Comparison of ENCODE assay signal across 1 cellular context in the genomic region with DNA sequence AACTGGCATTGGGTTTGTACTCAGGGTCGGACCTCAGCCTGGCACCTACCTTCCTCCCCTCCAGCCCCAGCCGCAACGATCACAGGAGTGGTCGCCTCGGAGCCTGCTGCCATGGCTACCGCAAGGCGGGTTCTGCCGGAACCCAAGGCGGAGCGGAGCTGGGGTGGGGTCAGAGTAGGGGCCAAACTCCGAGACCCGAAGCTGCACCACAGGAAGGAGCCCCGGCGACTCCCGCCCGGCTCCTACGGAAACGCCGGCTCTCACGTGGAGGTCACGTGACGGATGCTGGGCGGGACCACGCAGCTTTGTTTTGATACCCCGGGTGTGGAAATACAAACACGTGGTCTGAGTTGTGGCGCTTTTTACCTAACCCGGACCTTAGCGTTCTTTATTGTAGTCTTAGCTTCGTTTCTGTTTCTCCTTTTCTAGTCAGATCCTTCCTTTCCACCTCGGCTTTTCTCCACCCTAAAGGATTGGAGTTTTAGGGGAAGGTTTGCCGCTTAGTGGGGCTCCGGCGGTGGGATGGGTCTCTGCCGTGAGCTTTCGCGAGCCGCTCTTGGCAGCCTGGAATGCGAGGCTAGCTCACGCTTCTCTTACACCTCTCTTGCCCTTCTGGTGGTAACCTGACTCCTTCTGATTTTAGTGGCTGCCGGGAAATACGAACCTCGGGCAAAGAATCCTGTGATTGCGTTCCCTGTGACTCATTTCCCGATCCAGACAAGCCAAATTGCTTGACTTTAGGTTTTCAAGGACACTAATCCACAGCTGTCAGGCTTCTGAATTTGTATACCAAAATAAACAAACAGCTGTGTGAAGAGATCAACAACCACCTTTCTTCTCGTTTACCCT.
TF ChIP-seq lines count a peak whose summit lies in the region.

A gene with protein sequence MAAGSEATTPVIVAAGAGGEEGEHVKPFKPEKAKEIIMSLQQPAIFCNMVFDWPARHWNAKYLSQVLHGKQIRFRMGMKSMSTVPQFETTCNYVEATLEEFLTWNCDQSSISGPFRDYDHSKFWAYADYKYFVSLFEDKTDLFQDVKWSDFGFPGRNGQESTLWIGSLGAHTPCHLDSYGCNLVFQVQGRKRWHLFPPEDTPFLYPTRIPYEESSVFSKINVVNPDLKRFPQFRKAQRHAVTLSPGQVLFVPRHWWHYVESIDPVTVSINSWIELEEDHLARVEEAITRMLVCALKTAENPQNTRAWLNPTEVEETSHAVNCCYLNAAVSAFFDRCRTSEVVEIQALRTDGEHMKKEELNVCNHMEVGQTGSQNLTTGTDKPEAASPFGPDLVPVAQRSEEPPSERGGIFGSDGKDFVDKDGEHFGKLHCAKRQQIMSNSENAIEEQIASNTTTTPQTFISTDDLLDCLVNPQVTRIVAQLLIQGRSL (minus strand): TSS at position 264 of the 849 bp plus-strand sequence. CDS start 151 bp downstream, at position 113.

TF ChIP-seq in HepG2, 621 proteins besides CTCF, POLR2A, EP300 and RAD21 (continued from another document and continues in another):
- TF ChIP-seq PRDM10 (CRISPR knock-in tag; IDR thresholded peaks at IDR 0.05; ENCODE audit: low read depth) (no peak; the same call in 1 of the 2 replicates), NFIC (IDR thresholded peaks at IDR 0.05; ENCODE audit: low read length) (no peak), CHD4 (IDR thresholded peaks at IDR 0.05; ENCODE audit: borderline replicate concordance, low read length) (no peak), ZNF337 (CRISPR knock-in tag; IDR thresholded peaks at IDR 0.05; ENCODE audit: borderline replicate concordance, low read depth) (no peak), ZNF407 (CRISPR knock-in tag; IDR thresholded peaks at IDR 0.05; ENCODE audit: not compliant biosample characterization) (no peak), ZNF362 (CRISPR knock-in tag; IDR thresholded peaks at IDR 0.05; ENCODE audit: borderline replicate concordance) (no peak), TFAP4 (IDR thresholded peaks at IDR 0.05; ENCODE audit: borderline replicate concordance, low read depth) (no peak; the same call in 1 of the 2 replicates), ZNF207 (IDR thresholded peaks at IDR 0.05; ENCODE audit: borderline replicate concordance) (no peak), ATRX (CRISPR knock-in tag; IDR thresholded peaks at IDR 0.05; ENCODE audit: borderline replicate concordance) (no peak; the same call in 1 of the 2 replicates), HOXA3 (CRISPR knock-in tag; IDR thresholded peaks at IDR 0.05) (peak; percentile 69; the same call in 1 of the 2 replicates), ELF4 (CRISPR knock-in tag; IDR thresholded peaks at IDR 0.05; ENCODE audit: borderline replicate concordance) (peak; percentile 90), KLF15 (CRISPR knock-in tag; IDR thresholded peaks at IDR 0.05; ENCODE audit: borderline replicate concordance) (no peak), NPAS2 (CRISPR knock-in tag; IDR thresholded peaks at IDR 0.05; ENCODE audit: borderline replicate concordance) (no peak), ZNF7 (CRISPR knock-in tag; IDR thresholded peaks at IDR 0.05) (no peak), ZNF510 (CRISPR knock-in tag; IDR thresholded peaks at IDR 0.05; ENCODE audit: low read depth) (no peak; the same call in 1 of the 2 replicates), ZNF34 (CRISPR knock-in tag; IDR thresholded peaks at IDR 0.05; ENCODE audit: borderline replicate concordance) (no peak; the same call in 1 of the 2 replicates), FOSL2 (CRISPR knock-in tag; IDR thresholded peaks at IDR 0.05) (peak; percentile 95), NFYB (CRISPR knock-in tag; IDR thresholded peaks at IDR 0.05) (no peak), ZZZ3 (CRISPR knock-in tag; IDR thresholded peaks at IDR 0.05; ENCODE audit: borderline replicate concordance) (no peak), MBD4 (IDR thresholded peaks at IDR 0.05; ENCODE audit: borderline replicate concordance, low read length) (no peak), HNRNPLL (IDR thresholded peaks at IDR 0.05; ENCODE audit: low read depth, low read length, poor library complexity, severe bottlenecking) (peak; percentile 91)
- TF ChIP-seq, protein P1, sequence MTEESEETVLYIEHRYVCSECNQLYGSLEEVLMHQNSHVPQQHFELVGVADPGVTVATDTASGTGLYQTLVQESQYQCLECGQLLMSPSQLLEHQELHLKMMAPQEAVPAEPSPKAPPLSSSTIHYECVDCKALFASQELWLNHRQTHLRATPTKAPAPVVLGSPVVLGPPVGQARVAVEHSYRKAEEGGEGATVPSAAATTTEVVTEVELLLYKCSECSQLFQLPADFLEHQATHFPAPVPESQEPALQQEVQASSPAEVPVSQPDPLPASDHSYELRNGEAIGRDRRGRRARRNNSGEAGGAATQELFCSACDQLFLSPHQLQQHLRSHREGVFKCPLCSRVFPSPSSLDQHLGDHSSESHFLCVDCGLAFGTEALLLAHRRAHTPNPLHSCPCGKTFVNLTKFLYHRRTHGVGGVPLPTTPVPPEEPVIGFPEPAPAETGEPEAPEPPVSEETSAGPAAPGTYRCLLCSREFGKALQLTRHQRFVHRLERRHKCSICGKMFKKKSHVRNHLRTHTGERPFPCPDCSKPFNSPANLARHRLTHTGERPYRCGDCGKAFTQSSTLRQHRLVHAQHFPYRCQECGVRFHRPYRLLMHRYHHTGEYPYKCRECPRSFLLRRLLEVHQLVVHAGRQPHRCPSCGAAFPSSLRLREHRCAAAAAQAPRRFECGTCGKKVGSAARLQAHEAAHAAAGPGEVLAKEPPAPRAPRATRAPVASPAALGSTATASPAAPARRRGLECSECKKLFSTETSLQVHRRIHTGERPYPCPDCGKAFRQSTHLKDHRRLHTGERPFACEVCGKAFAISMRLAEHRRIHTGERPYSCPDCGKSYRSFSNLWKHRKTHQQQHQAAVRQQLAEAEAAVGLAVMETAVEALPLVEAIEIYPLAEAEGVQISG (CRISPR knock-in tag; IDR thresholded peaks at IDR 0.05): peak; percentile 61
- TF ChIP-seq, protein P2, sequence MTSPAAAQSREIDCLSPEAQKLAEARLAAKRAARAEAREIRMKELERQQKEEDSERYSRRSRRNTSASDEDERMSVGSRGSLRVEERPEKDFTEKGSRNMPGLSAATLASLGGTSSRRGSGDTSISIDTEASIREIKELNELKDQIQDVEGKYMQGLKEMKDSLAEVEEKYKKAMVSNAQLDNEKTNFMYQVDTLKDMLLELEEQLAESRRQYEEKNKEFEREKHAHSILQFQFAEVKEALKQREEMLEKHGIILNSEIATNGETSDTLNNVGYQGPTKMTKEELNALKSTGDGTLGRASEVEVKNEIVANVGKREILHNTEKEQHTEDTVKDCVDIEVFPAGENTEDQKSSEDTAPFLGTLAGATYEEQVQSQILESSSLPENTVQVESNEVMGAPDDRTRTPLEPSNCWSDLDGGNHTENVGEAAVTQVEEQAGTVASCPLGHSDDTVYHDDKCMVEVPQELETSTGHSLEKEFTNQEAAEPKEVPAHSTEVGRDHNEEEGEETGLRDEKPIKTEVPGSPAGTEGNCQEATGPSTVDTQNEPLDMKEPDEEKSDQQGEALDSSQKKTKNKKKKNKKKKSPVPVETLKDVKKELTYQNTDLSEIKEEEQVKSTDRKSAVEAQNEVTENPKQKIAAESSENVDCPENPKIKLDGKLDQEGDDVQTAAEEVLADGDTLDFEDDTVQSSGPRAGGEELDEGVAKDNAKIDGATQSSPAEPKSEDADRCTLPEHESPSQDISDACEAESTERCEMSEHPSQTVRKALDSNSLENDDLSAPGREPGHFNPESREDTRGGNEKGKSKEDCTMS (CRISPR knock-in tag; conservative IDR thresholded peaks at IDR 0.05): no peak
- TF ChIP-seq, protein P3, sequence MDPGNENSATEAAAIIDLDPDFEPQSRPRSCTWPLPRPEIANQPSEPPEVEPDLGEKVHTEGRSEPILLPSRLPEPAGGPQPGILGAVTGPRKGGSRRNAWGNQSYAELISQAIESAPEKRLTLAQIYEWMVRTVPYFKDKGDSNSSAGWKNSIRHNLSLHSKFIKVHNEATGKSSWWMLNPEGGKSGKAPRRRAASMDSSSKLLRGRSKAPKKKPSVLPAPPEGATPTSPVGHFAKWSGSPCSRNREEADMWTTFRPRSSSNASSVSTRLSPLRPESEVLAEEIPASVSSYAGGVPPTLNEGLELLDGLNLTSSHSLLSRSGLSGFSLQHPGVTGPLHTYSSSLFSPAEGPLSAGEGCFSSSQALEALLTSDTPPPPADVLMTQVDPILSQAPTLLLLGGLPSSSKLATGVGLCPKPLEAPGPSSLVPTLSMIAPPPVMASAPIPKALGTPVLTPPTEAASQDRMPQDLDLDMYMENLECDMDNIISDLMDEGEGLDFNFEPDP (CRISPR knock-in tag; conservative IDR thresholded peaks at IDR 0.05): no peak
- TF ChIP-seq, protein P4, sequence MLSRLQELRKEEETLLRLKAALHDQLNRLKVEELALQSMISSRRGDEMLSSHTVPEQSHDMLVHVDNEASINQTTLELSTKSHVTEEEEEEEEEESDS (CRISPR knock-in tag; IDR thresholded peaks at IDR 0.05; ENCODE audit: borderline replicate concordance): no peak
